8 cellular contexts compared by ENCODE assay signal in the genomic region with DNA sequence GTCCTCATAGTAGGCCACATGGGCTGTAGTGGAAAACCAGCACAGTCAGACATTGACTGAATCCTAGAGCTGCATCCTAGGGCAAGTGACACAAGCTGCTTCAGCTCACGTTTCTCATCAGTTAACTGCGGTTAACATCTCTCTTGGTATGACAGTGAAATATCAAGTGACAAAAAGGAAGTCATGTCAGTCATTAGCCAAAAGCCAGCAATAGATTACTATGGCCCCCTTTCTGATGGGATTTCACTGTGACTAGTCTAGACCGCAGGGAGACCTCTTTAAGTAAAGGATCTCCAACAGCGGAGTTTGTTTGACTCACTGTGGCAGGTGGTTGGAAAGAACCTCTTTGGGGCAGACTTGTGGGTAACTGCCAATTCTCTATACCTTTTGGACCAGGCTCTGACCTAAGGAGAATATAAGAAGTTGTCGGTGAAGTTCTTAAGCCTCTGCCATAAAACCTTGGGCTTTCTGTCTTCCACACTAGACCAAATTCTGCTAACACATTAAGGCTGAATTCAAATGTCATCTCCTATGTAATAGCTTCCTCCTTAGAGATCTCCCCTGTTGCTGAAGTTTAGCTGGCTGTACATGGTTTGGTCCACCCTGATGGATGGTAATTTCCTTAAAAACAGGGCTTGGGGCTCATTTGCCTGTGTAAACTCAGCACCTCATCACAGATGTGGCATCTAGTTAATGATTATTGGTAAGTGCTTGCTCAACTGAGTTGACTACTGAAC.
DNase-seq lines count a peak whose midpoint lies in the region; ATAC-seq and TF ChIP-seq lines count a peak whose summit lies in the region.
"Had no signal": no experiment of that assay in that cellular context is flagged by ENCODE, and none has a peak within 500 bp of the region (broad histone marks: within the 10 kb centered on the region; RNA-seq: fewer than 3 reads in every experiment).

No MANE protein-coding gene starts in this region.

- H4K20me1 ChIP-seq in MM.1S (ENCODE audit: insufficient read depth, low read length): no peaks in the 10 kb centered on the region

- H3K27ac Mint-ChIP-seq in T-cell: no peak overlapping the region

- peaks cover 12% of the 10 kb centered on the region for H3K36me3 Mint-ChIP-seq in T-cell

- H3K9ac ChIP-seq in MM.1S (ENCODE audit: low read length): no peak overlapping the region
- H3K9ac ChIP-seq: KMS-11 had no signal

- no peaks in the 10 kb centered on the region for H3K9me3 Mint-ChIP-seq in T-cell

- no peak overlapping the region for H3K4me3 Mint-ChIP-seq in T-cell

- peak; percentile 74 for ATAC-seq in GM18907 (IDR thresholded peaks at IDR 0.05; ENCODE audit: unreplicated experiment)
- ATAC-seq in GM21825 (IDR thresholded peaks at IDR 0.05; ENCODE audit: unreplicated experiment): peak; percentile 65
- ATAC-seq in T-cell (replicated peaks in 1 of 4): peak; percentile 35 to 68 (median 42)
- peak; percentile 43 to 77 (median 58) for ATAC-seq in psoas muscle
- ATAC-seq in esophagus mucosa: no peak

- peak in 7 of 34 experiments; percentile 8 to 31 (median 13) for DNase-seq in T-cell
- no peak for DNase-seq in psoas muscle
- no peak for DNase-seq in MM.1S
- DNase-seq in amniotic stem cell (lab: John Stamatoyannopoulos, UW): no peak

- no peak overlapping the region for H3K4me3 ChIP-seq in psoas muscle
- no peak overlapping the region for H3K4me3 ChIP-seq in MM.1S (ENCODE audit: low read length)

- CTCF ChIA-PET in T-cell (lab: Charles Lee): interaction anchor here in 1 of 2 donors (0.7 kb wide), 1 partner anchor 135 kb away, joined by 5 read pairs; no protein-coding TSS in a partner anchor

- peaks cover 47% of the 10 kb centered on the region for H3K79me2 ChIP-seq in MM.1S (ENCODE audit: low read length)

- 40 to 74% (median 47%) methylated on average over 5 of the region's 5 CpGs for WGBS in psoas muscle, 3 donors

- H2AFZ ChIP-seq in MM.1S (ENCODE audit: low read length): no peak overlapping the region

- H3K4me1 ChIP-seq in psoas muscle: peaks cover 33% of the 10 kb centered on the region
- H3K4me1 ChIP-seq in MM.1S (ENCODE audit: low read length): peaks cover 26% of the 10 kb centered on the region

- H3K9me3 ChIP-seq in psoas muscle: no peaks in the 10 kb centered on the region
- no peaks in the 10 kb centered on the region for H3K9me3 ChIP-seq in MM.1S (replicated peaks; ENCODE audit: insufficient read depth, low read length)

- H3F3A ChIP-seq in MM.1S (ENCODE audit: insufficient read depth, low read length): peaks cover 13% of the 10 kb centered on the region; the same call in 1 of the 2 replicates

- H3K27ac ChIP-seq in psoas muscle: peak overlapping the region; percentile 18
- H3K27ac ChIP-seq in MM.1S (ENCODE audit: low read length): no peak overlapping the region
- H3K27ac ChIP-seq: KMS-11 had no signal

- H3K27me3 Mint-ChIP-seq in T-cell: no peaks in the 10 kb centered on the region

- no peaks in the 10 kb centered on the region for H3K36me3 ChIP-seq in psoas muscle (ENCODE audit: insufficient read depth in 1 of 2, low read depth in 1 of 2)
- no peaks in the 10 kb centered on the region for H3K36me3 ChIP-seq in MM.1S (replicated peaks; ENCODE audit: insufficient read depth, low read length)

- intact Hi-C loops in psoas muscle (cut with DNase I): no loop called here

- no peaks in the 10 kb centered on the region for H3K27me3 ChIP-seq in psoas muscle (ENCODE audit: insufficient read depth in 3 of 3, low read length in 2 of 3)
- no peaks in the 10 kb centered on the region for H3K27me3 ChIP-seq in MM.1S (replicated peaks; ENCODE audit: insufficient read depth, low read length)

- no peaks in the 10 kb centered on the region for H3K9me2 ChIP-seq in MM.1S (replicated peaks; ENCODE audit: insufficient read depth, low read length)

- peaks cover 78 to 82% (median 82%) of the 10 kb centered on the region in 3 donors for H3K4me1 Mint-ChIP-seq in T-cell

- no peak overlapping the region for H3K4me2 ChIP-seq in MM.1S (ENCODE audit: low read depth, low read length)
- H3K4me2 ChIP-seq: KMS-11 had no signal

- POLR2A ChIA-PET in T-cell (lab: Charles Lee): interaction anchor here in 1 of 2 donors (0.6 kb wide), 1 partner anchor 13 kb away, joined by 6 read pairs; no protein-coding TSS in a partner anchor

- TF ChIP-seq CTCF in psoas muscle (IDR thresholded peaks at IDR 0.05) (no peak), MM.1S (IDR thresholded peaks at IDR 0.05; ENCODE audit: low read length) (no peak)
